16 cellular contexts compared by ENCODE assay signal in genomic region chr18:8625693-8626092, GRCh38. TPM values are rescaled to one million over a fixed set of nuclear protein-coding genes. Genes with fewer than 3 reads are reported as not detected.
DNase-seq lines count a peak whose midpoint lies in the region; ATAC-seq and TF ChIP-seq lines count a peak whose summit lies in the region.
"Had no signal": no experiment of that assay in that cellular context is flagged by ENCODE, and none has a peak within 500 bp of the region (broad histone marks: within the 10 kb centered on the region; RNA-seq: fewer than 3 reads in every experiment).

No MANE protein-coding gene starts in this region.

- H3K36me3 ChIP-seq in heart left ventricle (peaks cover 0 to 52% (median 36%) of the 10 kb centered on the region in 9 donors), left ventricle myocardium inferior (peaks cover 26% of the 10 kb centered on the region), A673 (ENCODE audit: insufficient read depth, low read length, poor library complexity, severe bottlenecking) (peaks cover 7% of the 10 kb centered on the region)

- DNase-seq in heart left ventricle = no peak
- no peak for DNase-seq in cardiac septum (ENCODE audit: low spot score)
- peak; percentile 76 for DNase-seq in NCI-H748 treated with DMSO at 0.1 percent for 48 hours (lab: John Stamatoyannopoulos, UW)
- no peak for DNase-seq in left ventricle myocardium inferior
- no peak for DNase-seq in AG08395 (ENCODE audit: low spot score)
- no peak for DNase-seq in NCI-H2107 treated with DMSO at 0.1 percent for 48 hours (lab: John Stamatoyannopoulos, UW; ENCODE audit: unreplicated experiment)
- no peak for DNase-seq in A673 (ENCODE audit: low spot score)
- DNase-seq: ACHN; activated CD4-positive, alpha-beta T cell treated with anti-CD3 and anti-CD28 coated beads, Interleukin-2, amount 50 U/mL, for 48 hours; activated T-cell treated with anti-CD3 and anti-CD28 coated beads, Interleukin-2, amount 50 U/mL, for 4 hours; H7; NK-92 treated with Interleukin-12 subunit alpha and Interleukin-12 subunit beta, amount 100 ng/mL, for 24 hours; stimulated activated naive B cell treated with anti-CD40 and anti-IgM and Interleukin-4, amounts not matched to agents 10 μg/mL and 1 μg/mL and 100 μg/mL, for 72 hours; transverse colon had no signal

- WGBS in heart left ventricle, 4 donors = 57 to 85% (median 66%) methylated on average over 9 of the region's 9 CpGs

- BruUV-seq in A673 (replicated peaks; lab: Mats Ljungman, UMichigan) = no TSS peak

- ATAC-seq in heart left ventricle (no peak), GM21529 (IDR thresholded peaks at IDR 0.05; ENCODE audit: unreplicated experiment) (no peak)
- ATAC-seq: activated T-cell treated with anti-CD3 and anti-CD28 coated beads, Interleukin-2, amount 50 U/mL, for 4 hours; stimulated activated naive B cell treated with anti-CD40 and anti-IgM and Interleukin-4, amounts not matched to agents 10 μg/mL and 1 μg/mL and 100 μg/mL, for 72 hours had no signal

- H3K4me1 ChIP-seq in heart left ventricle = peaks cover 2 to 84% (median 48%) of the 10 kb centered on the region in 12 donors
- H3K4me1 ChIP-seq in left ventricle myocardium inferior = peaks cover 97% of the 10 kb centered on the region
- H3K4me1 ChIP-seq in A673 (ENCODE audit: insufficient read depth, low read length, poor library complexity, severe bottlenecking) = no peaks in the 10 kb centered on the region

- intact Hi-C loops in heart left ventricle (cut with DNase I) = loop anchor here in 1 of 10 donors (10.0 kb wide), 1 partner anchor 69 kb away; no protein-coding TSS in a partner anchor
- intact Hi-C loops in cardiac septum (cut with DNase I) = no loop called here
- intact Hi-C loops in left ventricle myocardium inferior (cut with micrococcal nuclease) = no loop called here
- intact Hi-C loops in A673 (cut with micrococcal nuclease; ENCODE audit: unreplicated experiment) = no loop called here

- no peaks in the 10 kb centered on the region for H3K27me3 ChIP-seq in heart left ventricle
- H3K27me3 ChIP-seq in left ventricle myocardium inferior (ENCODE audit: low read depth) = no peaks in the 10 kb centered on the region
- H3K27me3 ChIP-seq in A673 (replicated peaks; ENCODE audit: insufficient read depth, low read depth, low read length, poor library complexity) = no peaks in the 10 kb centered on the region
- H3K27me3 ChIP-seq: hepatocyte, transverse colon had no signal

- POLR2A ChIA-PET in A673 (lab: Charles Lee; ENCODE audit: low non-redundant PET) = no interaction called here

- H3K9me3 ChIP-seq in heart left ventricle (no peaks in the 10 kb centered on the region), left ventricle myocardium inferior (replicated peaks) (no peaks in the 10 kb centered on the region), A673 (ENCODE audit: low read depth, low read length, poor library complexity, severe bottlenecking) (no peaks in the 10 kb centered on the region)
- H3K9me3 ChIP-seq: transverse colon had no signal

- H3K27ac ChIP-seq in heart left ventricle (peak overlapping the region in 9 of 12 donors; percentile 32 to 70 (median 59)), left ventricle myocardium inferior (replicated peaks) (peak overlapping the region; percentile 79), A673 (ENCODE audit: low read depth, low read length, poor library complexity, severe bottlenecking) (no peak overlapping the region)
- H3K27ac ChIP-seq: hepatocyte, transverse colon had no signal

- TF ChIP-seq CTCF in heart left ventricle (IDR thresholded peaks at IDR 0.05) (no peak), left ventricle myocardium inferior (IDR thresholded peaks at IDR 0.05; ENCODE audit: borderline replicate concordance) (no peak), A673 (conservative IDR thresholded peaks at IDR 0.05; ENCODE audit: low read depth, low read length) (no peak)

- CTCF ChIA-PET in A673 (lab: Charles Lee) = interaction anchor here (0.6 kb wide), 1 partner anchor 71 kb away, joined by 3 read pairs; no protein-coding TSS in a partner anchor

- H3K4me3 ChIP-seq in heart left ventricle (no peak overlapping the region), left ventricle myocardium inferior (no peak overlapping the region), A673 (ENCODE audit: low read depth, low read length, poor library complexity, severe bottlenecking) (no peak overlapping the region)
- H3K4me3 ChIP-seq: hepatocyte, transverse colon had no signal

- no peak for TF ChIP-seq POLR2A in heart left ventricle (IDR thresholded peaks at IDR 0.05)

RNA-seq across cellular contexts. Expression of gene RAB12, which starts 16.5 kb away (rescaled TPM):
- total RNA-seq in heart left ventricle (100 to 1,000 TPM in 5 of 9 donors, 10 to 100 TPM in 4; 66.5 to 123 (median 100) TPM), cardiac septum (86.8 TPM), left ventricle myocardium inferior (103 TPM), A673 (2021) (34.7 and 35.1 TPM in 2 replicates)
- 10 to 100 TPM; 51.5 to 62.9 TPM for polyA plus RNA-seq in heart left ventricle
